ENCODE assay signal across 9 cellular contexts in genomic region chr11:73729594-73730206, GRCh38. TPM values are rescaled to one million over a fixed set of nuclear protein-coding genes. Genes with fewer than 3 reads are reported as not detected.
DNase-seq lines count a peak whose midpoint lies in the region; ATAC-seq and TF ChIP-seq lines count a peak whose summit lies in the region.
"Had no signal": no experiment of that assay in that cellular context is flagged by ENCODE, and none has a peak within 500 bp of the region (broad histone marks: within the 10 kb centered on the region; RNA-seq: fewer than 3 reads in every experiment).

No MANE protein-coding gene starts in this region.

- H3K27me3 ChIP-seq in osteoblast (ENCODE audit: insufficient read depth, low read length): no peaks in the 10 kb centered on the region
- H3K27me3 ChIP-seq: BLaER1 had no signal

- H2AFZ ChIP-seq in osteoblast (ENCODE audit: low read length): no peak overlapping the region

- H3K27ac ChIP-seq in osteoblast (ENCODE audit: low read depth, low read length): peak overlapping the region; percentile 33
- H3K27ac ChIP-seq: BLaER1 had no signal

- H3K36me3 ChIP-seq in osteoblast (ENCODE audit: insufficient read depth, low read length): peaks cover 26% of the 10 kb centered on the region

- H3K4me3 ChIP-seq in osteoblast (ENCODE audit: insufficient read depth, low read length): no peak overlapping the region
- H3K4me3 ChIP-seq: BLaER1 had no signal

- H3K9me3 ChIP-seq in osteoblast (ENCODE audit: low read depth, low read length): no peaks in the 10 kb centered on the region

- DNase-seq in NCI-H1436 (lab: John Stamatoyannopoulos, UW) (peak; percentile 17), NCI-H1436 treated with DMSO at 0.1 percent for 48 hours (lab: John Stamatoyannopoulos, UW) (no peak), LHCN-M2 (ENCODE audit: low read depth) (peak; percentile 6), cerebellar cortex (ENCODE audit: low spot score) (peak; percentile 31), osteoblast (ENCODE audit: insufficient read length, low spot score, missing footprints) (peak; percentile 54), T-helper 2 cell (no peak), NCI-H226 (no peak)

- peak; percentile 49 for TF ChIP-seq CTCF in osteoblast (IDR thresholded peaks at IDR 0.05; ENCODE audit: extremely low read depth, low read depth, low read length)

- ATAC-seq in GM19455 (IDR thresholded peaks at IDR 0.05; ENCODE audit: unreplicated experiment): no peak

- H3K4me1 ChIP-seq in osteoblast (ENCODE audit: insufficient read depth, low read length): no peaks in the 10 kb centered on the region
- H3K4me1 ChIP-seq: BLaER1 had no signal

- H3K4me2 ChIP-seq in osteoblast (ENCODE audit: insufficient read depth, low read length): no peak overlapping the region
- H3K4me2 ChIP-seq: BLaER1 had no signal

- H3K79me2 ChIP-seq in osteoblast (ENCODE audit: insufficient read depth, low read length): peaks cover 81% of the 10 kb centered on the region

- H4K20me1 ChIP-seq in osteoblast (ENCODE audit: insufficient read depth, low read length): peaks cover 51% of the 10 kb centered on the region

RNA-seq across cellular contexts. Expression of gene RAB6A, which starts 31.2 kb away (rescaled TPM):
- total RNA-seq in LHCN-M2 (2014; rRNA removed) (120 and 130 TPM in 2 replicates), osteoblast (145 and 157 TPM in 2 replicates)
- polyA plus RNA-seq in LHCN-M2 (2012): 51.4 TPM

RNA-seq across cellular contexts. Expression of gene MRPL48, which starts 58.0 kb away (rescaled TPM):
- 14.8 and 27.3 TPM in 2 replicates for total RNA-seq in LHCN-M2 (2014; rRNA removed)
- polyA plus RNA-seq in LHCN-M2 (2012): 49.5 TPM
- total RNA-seq in osteoblast: 14.5 and 19.7 TPM in 2 replicates

Comparison
In these comparisons a context has a peak if more than half of its experiments do, and no peak if none do; other contexts are left out.
1. DNase-seq: peak in NCI-H1436 (single experiment), LHCN-M2 (single experiment), cerebellar cortex (single experiment) and osteoblast (single experiment); none in NCI-H1436 treated with DMSO at 0.1 percent for 48 hours (single experiment), T-helper 2 cell (0 of 5) and NCI-H226 (single experiment).